14 cellular contexts compared by ENCODE assay signal in genomic region chr3:65729553-65729952, GRCh38.
DNase-seq lines count a peak whose midpoint lies in the region; ATAC-seq and TF ChIP-seq lines count a peak whose summit lies in the region.
"Had no signal": no experiment of that assay in that cellular context is flagged by ENCODE, and none has a peak within 500 bp of the region (broad histone marks: within the 10 kb centered on the region; RNA-seq: fewer than 3 reads in every experiment).

No MANE protein-coding gene starts in this region.

- H3K27me3 Mint-ChIP-seq in progenitor cell of endocrine pancreas (no peaks in the 10 kb centered on the region), T-helper 17 cell (peaks cover 12% of the 10 kb centered on the region)

- H3K4me1 Mint-ChIP-seq in progenitor cell of endocrine pancreas (ENCODE audit: low read depth) = peaks cover 9% of the 10 kb centered on the region
- H3K4me1 Mint-ChIP-seq in T-helper 17 cell = no peaks in the 10 kb centered on the region

- H3K4me3 Mint-ChIP-seq in progenitor cell of endocrine pancreas (ENCODE audit: low read depth) (no peak overlapping the region), T-helper 17 cell (no peak overlapping the region)
- H3K4me3 Mint-ChIP-seq: activated CD4-positive, alpha-beta T cell treated with anti-CD3 and anti-CD28 coated beads for 36 hours; neural progenitor cell had no signal

- H3K27ac Mint-ChIP-seq in progenitor cell of endocrine pancreas = no peak overlapping the region
- no peak overlapping the region for H3K27ac Mint-ChIP-seq in T-helper 17 cell
- H3K27ac Mint-ChIP-seq: activated CD4-positive, alpha-beta T cell treated with anti-CD3 and anti-CD28 coated beads for 36 hours; activated naive CD4-positive, alpha-beta T cell treated with anti-CD3 and anti-CD28 coated beads, Interleukin-2, amount 50 U/mL, for 72 hours had no signal

- H3K4me1 ChIP-seq in heart right ventricle = peaks cover 4 to 44% (median 22%) of the 10 kb centered on the region in 9 donors

- TF ChIP-seq CTCF in heart right ventricle (IDR thresholded peaks at IDR 0.05) (no peak), progenitor cell of endocrine pancreas (IDR thresholded peaks at IDR 0.05; ENCODE audit: unreplicated experiment) (no peak)

- H3K9me3 ChIP-seq in heart right ventricle (no peaks in the 10 kb centered on the region), T-helper 17 cell (ENCODE audit: control insufficient read depth, low read length, poor library complexity, severe bottlenecking) (no peaks in the 10 kb centered on the region)

- no peaks in the 10 kb centered on the region for H3K27me3 ChIP-seq in heart right ventricle
- H3K27me3 ChIP-seq: neural progenitor cell had no signal

- peak overlapping the region in 9 of 10 donors; percentile 9 to 68 (median 37) for H3K27ac ChIP-seq in heart right ventricle
- H3K27ac ChIP-seq: neural progenitor cell had no signal

- ATAC-seq in SK-N-SH treated with all-trans-retinoic acid at 6 μM for 48 hours = peak; percentile 80
- peak; percentile 68 to 87 (median 84) for ATAC-seq in heart right ventricle
- ATAC-seq in T-helper 17 cell = no peak
- no peak for ATAC-seq in GM19463 (IDR thresholded peaks at IDR 0.05; ENCODE audit: unreplicated experiment)
- no peak for ATAC-seq in HG03097 (IDR thresholded peaks at IDR 0.05; ENCODE audit: low FRiP score, unreplicated experiment)
- ATAC-seq: activated CD4-positive, alpha-beta T cell treated with anti-CD3 and anti-CD28 coated beads for 36 hours; activated naive CD4-positive, alpha-beta T cell treated with anti-CD3 and anti-CD28 coated beads, Interleukin-2, amount 50 U/mL, for 72 hours had no signal

- H3K36me3 Mint-ChIP-seq in progenitor cell of endocrine pancreas (ENCODE audit: insufficient read depth) (peaks cover under 1% of the 10 kb centered on the region), T-helper 17 cell (ENCODE audit: low read depth) (no peaks in the 10 kb centered on the region)
- H3K36me3 Mint-ChIP-seq: activated naive CD4-positive, alpha-beta T cell treated with anti-CD3 and anti-CD28 coated beads, Interleukin-2, amount 50 U/mL, for 72 hours; neural progenitor cell had no signal

- DNase-seq in DMS153 treated with DMSO at 0.1 percent for 48 hours (lab: John Stamatoyannopoulos, UW; ENCODE audit: unreplicated experiment) (peak; percentile 45), heart right ventricle (peak in 1 of 2 donors; percentile 84), renal cortical epithelial cell (ENCODE audit: low read depth) (peak; percentile 60), progenitor cell of endocrine pancreas (ENCODE audit: low spot score, unreplicated experiment) (no peak), T-helper 17 cell (no peak)
- DNase-seq: activated CD4-positive, alpha-beta T cell treated with anti-CD3 and anti-CD28 coated beads for 36 hours; foreskin melanocyte; Karpas-422; OCI-M1 had no signal

- H3K9me3 Mint-ChIP-seq in progenitor cell of endocrine pancreas (ENCODE audit: low read depth) = no peaks in the 10 kb centered on the region
- H3K9me3 Mint-ChIP-seq: activated naive CD4-positive, alpha-beta T cell treated with anti-CD3 and anti-CD28 coated beads, Interleukin-2, amount 50 U/mL, for 72 hours; neural progenitor cell had no signal

- no peak overlapping the region for H3K4me3 ChIP-seq in heart right ventricle
- H3K4me3 ChIP-seq: neural progenitor cell had no signal

- intact Hi-C loops in heart right ventricle (cut with DNase I) = loop anchor here in 4 of 10 donors (5.0 to 10.0 kb wide), 4 partner anchors 285 to 1197 kb away; no protein-coding TSS in a partner anchor

- no peaks in the 10 kb centered on the region for H3K36me3 ChIP-seq in heart right ventricle
- H3K36me3 ChIP-seq: neural progenitor cell had no signal

- WGBS in heart right ventricle, 2 donors = 6 to 8% methylated on average over 2 of the region's 2 CpGs

TF ChIP-seq in SK-N-SH treated with all-trans-retinoic acid at 6 μM for 48 hours, 23 proteins besides CTCF, POLR2A, EP300 and RAD21:
- TF ChIP-seq RARB (CRISPR knock-in tag; IDR thresholded peaks at IDR 0.05) (no peak), BACH2 (CRISPR knock-in tag; IDR thresholded peaks at IDR 0.05; ENCODE audit: borderline replicate concordance) (no peak), ZNF8 (CRISPR knock-in tag; IDR thresholded peaks at IDR 0.05) (no peak), ZNF70 (CRISPR knock-in tag; IDR thresholded peaks at IDR 0.05) (no peak)

Comparison
In these comparisons a context has a peak if more than half of its experiments do, and no peak if none do; other contexts are left out.
1. DNase-seq: peak in DMS153 treated with DMSO at 0.1 percent for 48 hours (single experiment) and renal cortical epithelial cell (single experiment); none in progenitor cell of endocrine pancreas (single experiment) and T-helper 17 cell (0 of 3).
2. ATAC-seq: peak in SK-N-SH treated with all-trans-retinoic acid at 6 μM for 48 hours (single experiment) and heart right ventricle (8 of 8); none in T-helper 17 cell (single experiment), GM19463 (single experiment) and HG03097 (single experiment).